In the genomic region with DNA sequence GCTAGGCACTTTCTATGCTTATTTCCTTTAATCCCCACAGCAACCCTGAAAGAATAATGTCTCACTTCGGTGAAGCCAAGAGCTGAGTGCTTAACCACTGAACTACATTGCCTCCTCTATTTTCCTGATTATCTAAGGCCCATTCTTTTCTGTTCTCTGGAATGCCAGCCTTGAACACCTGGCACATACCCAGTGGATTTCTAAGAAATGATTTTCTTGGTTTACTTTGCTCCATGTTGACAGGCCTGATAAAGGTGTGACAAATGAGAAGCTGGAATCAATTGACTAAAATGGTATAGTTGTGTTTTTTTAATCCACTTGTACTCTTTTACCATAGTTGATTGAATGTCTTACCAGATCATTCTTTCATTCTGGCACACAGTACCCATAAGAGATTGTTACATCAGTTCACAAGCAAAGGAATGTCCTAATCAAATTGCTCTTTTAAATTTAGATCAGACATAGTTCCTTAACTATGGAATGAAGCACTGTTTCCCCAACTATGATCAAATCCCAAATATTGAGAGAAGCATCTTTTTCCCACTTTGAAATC, we compare ENCODE assay signal across 11 cellular contexts.
"Had no signal": no experiment of that assay in that cellular context is flagged by ENCODE, and none has a peak within 500 bp of the region (broad histone marks: within the 10 kb centered on the region; RNA-seq: fewer than 3 reads in every experiment).

No MANE protein-coding gene starts in this region.

- H3K4me1 ChIP-seq: colonic mucosa had no signal

- H3K36me3 ChIP-seq: ascending aorta, colonic mucosa, left lung, tibial nerve had no signal

- H3K9me3 Mint-ChIP-seq: activated CD4-positive, alpha-beta T cell treated with anti-CD3 and anti-CD28 coated beads, Interleukin-2, amount 10 ng/mL, durations not matched to agents 7 days and 5 days; nephron; stimulated activated memory B cell treated with anti-CD40 and anti-IgM and Interleukin-4, amounts not matched to agents 10 μg/mL and 1 μg/mL and 100 μg/mL, for 72 hours had no signal

- H3K36me3 Mint-ChIP-seq: stimulated activated memory B cell treated with anti-CD40 and anti-IgM and Interleukin-4, amounts not matched to agents 10 μg/mL and 1 μg/mL and 100 μg/mL, for 72 hours had no signal

- H3K79me2 ChIP-seq: parathyroid adenoma had no signal

- H3K9ac ChIP-seq: parathyroid adenoma had no signal

- H3K4me3 ChIP-seq: colonic mucosa, left lung, mucosa of descending colon, tibial nerve had no signal

- H3K27ac Mint-ChIP-seq: activated CD4-positive, alpha-beta T cell treated with anti-CD3 and anti-CD28 coated beads, Interleukin-2, amount 10 ng/mL, durations not matched to agents 7 days and 5 days; stimulated activated memory B cell treated with anti-CD40 and anti-IgM and Interleukin-4, amounts not matched to agents 10 μg/mL and 1 μg/mL and 100 μg/mL, for 72 hours had no signal

- H3K27ac ChIP-seq: ascending aorta, colonic mucosa, left lung, parathyroid adenoma, tibial nerve had no signal

- H3K4me1 Mint-ChIP-seq: stimulated activated memory B cell treated with anti-CD40 and anti-IgM and Interleukin-4, amounts not matched to agents 10 μg/mL and 1 μg/mL and 100 μg/mL, for 72 hours had no signal

- H3K4me3 Mint-ChIP-seq: activated CD4-positive, alpha-beta T cell treated with anti-CD3 and anti-CD28 coated beads, Interleukin-2, amount 10 ng/mL, durations not matched to agents 7 days and 5 days; stimulated activated memory B cell treated with anti-CD40 and anti-IgM and Interleukin-4, amounts not matched to agents 10 μg/mL and 1 μg/mL and 100 μg/mL, for 72 hours had no signal

- H3K9me3 ChIP-seq: ascending aorta, colonic mucosa, left lung, mucosa of descending colon, tibial nerve had no signal

- H3K27me3 ChIP-seq: ascending aorta, colonic mucosa, left lung, tibial nerve had no signal

- DNase-seq: activated CD8-positive, alpha-beta memory T cell treated with anti-CD3 and anti-CD28 coated beads for 24 hours; colonic mucosa; left lung; mucosa of descending colon; SIG-M5 had no signal
